In the genomic region with DNA sequence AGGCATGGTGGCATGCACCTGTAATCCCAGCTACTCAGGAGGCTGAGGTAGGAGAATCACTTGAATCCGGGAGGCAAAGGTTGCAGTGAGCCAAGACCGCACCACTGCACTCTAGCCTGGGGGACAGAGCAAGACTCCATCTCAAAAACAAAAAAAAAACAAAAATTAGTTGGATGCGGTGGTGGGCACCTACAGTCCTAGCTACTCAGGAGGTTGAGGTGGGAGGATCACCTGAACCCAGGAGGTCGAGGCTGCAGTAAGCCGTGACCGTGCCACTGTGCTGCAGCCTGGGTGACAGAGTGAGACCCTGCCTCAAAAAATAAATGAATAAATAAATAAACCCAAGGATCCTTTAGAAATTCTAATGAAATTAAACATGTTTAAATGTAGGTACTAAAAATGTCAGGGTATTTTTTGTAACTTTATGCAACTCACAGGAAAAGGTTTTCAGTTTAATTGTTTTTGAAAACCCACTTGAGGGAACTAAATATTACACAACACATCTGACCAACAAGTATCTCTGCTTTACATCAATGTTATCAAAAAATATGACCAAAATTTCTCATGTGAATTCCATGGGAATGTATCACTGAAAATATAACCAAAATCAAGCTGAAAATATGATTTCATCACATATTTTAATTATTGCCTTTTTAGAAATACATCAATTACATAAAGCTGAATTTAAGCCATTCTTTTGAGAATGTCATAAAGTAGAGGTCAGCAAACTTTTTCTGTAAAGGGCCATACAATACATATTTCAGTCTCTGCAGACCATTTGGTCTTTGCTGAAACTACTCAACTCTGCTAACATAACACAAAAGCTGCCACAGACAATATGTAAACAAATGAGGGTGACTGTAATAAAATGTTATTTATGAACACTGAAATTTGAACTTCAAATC, we compare ENCODE assay signal across 1 cellular context.
TF ChIP-seq lines count a peak whose summit lies in the region.

No MANE protein-coding gene starts in this region.

TF ChIP-seq in K562, 482 proteins besides CTCF, POLR2A, EP300 and RAD21:
- TF ChIP-seq CEBPG (CRISPR knock-in tag; IDR thresholded peaks at IDR 0.05): no peak
- peak; percentile 45 to 57 for TF ChIP-seq CEBPG (tag; conservative IDR thresholded peaks at IDR 0.05 in 1 of 2, IDR thresholded peaks at IDR 0.05 in 1 of 2)
- TF ChIP-seq HMG20B (CRISPR knock-in tag; IDR thresholded peaks at IDR 0.05): no peak
- peak; percentile 55 for TF ChIP-seq CEBPB (tag; IDR thresholded peaks at IDR 0.05)
